In genomic region chr5:150142800-150143724, GRCh38 we compare ENCODE assay signal across 8 cellular contexts. TPM values are rescaled to one million over a fixed set of nuclear protein-coding genes. Genes with fewer than 3 reads are reported as not detected.
A peak's percentile ranks its signal among the peaks of the same experiment; 100 is the strongest.
DNase-seq lines count a peak whose midpoint lies in the region; ATAC-seq and TF ChIP-seq lines count a peak whose summit lies in the region.

No MANE protein-coding gene starts in this region.

- H3K4me3 ChIP-seq in SJSA1 (no peak overlapping the region), fibroblast of villous mesenchyme (ENCODE audit: low read depth, low read length) (no peak overlapping the region), prostate gland (no peak overlapping the region)

- WGBS in prostate gland: 53% methylated on average over 12 of the region's 12 CpGs

- intact Hi-C loops in prostate gland (cut with DNase I): no loop called here

- no peaks in the 10 kb centered on the region for H3K9me3 ChIP-seq in SJSA1 (replicated peaks)
- H3K9me3 ChIP-seq in prostate gland: no peaks in the 10 kb centered on the region

- TF ChIP-seq POLR2A in prostate gland (IDR thresholded peaks at IDR 0.05): no peak

- no peaks in the 10 kb centered on the region for H3K27me3 ChIP-seq in SJSA1 (replicated peaks)
- H3K27me3 ChIP-seq in prostate gland (replicated peaks; ENCODE audit: insufficient read depth): no peaks in the 10 kb centered on the region

- H3K4me1 ChIP-seq in SJSA1 (replicated peaks) (peaks cover 85% of the 10 kb centered on the region), prostate gland (replicated peaks) (peaks cover 11% of the 10 kb centered on the region)

- ATAC-seq in HG02571 (IDR thresholded peaks at IDR 0.05; ENCODE audit: unreplicated experiment) (no peak), GM19324 (IDR thresholded peaks at IDR 0.05; ENCODE audit: low FRiP score, unreplicated experiment) (no peak)
- no peak for ATAC-seq in activated CD4-positive, CD25-positive, alpha-beta regulatory T cell treated with anti-CD3 and anti-CD28 coated beads, Interleukin-2, amount 50 U/mL, for 24 hours

- H3K36me3 ChIP-seq in SJSA1 (peaks cover 51% of the 10 kb centered on the region), prostate gland (no peaks in the 10 kb centered on the region)

- peak; percentile 99 for DNase-seq in EL
- DNase-seq in SJSA1 (ENCODE audit: low read depth in 1 of 2, low spot score in 2 of 2): peak; percentile 95 to 98
- DNase-seq in fibroblast of villous mesenchyme (ENCODE audit: low read depth): peak; percentile 98
- no peak for DNase-seq in prostate gland (ENCODE audit: low spot score)
- DNase-seq in activated CD4-positive, alpha-beta T cell treated with anti-CD3 and anti-CD28 coated beads, Interleukin-2, amount 50 U/mL, for 48 hours: no peak

- H3K27ac ChIP-seq in SJSA1 (peak overlapping the region; percentile 97), prostate gland (peak overlapping the region; percentile 70 to 71)

- no peak for TF ChIP-seq CTCF in fibroblast of villous mesenchyme (IDR thresholded peaks at IDR 0.05; ENCODE audit: insufficient read depth, low read depth, low read length)
- TF ChIP-seq CTCF in prostate gland (IDR thresholded peaks at IDR 0.05): no peak

RNA-seq across cellular contexts. Expression of gene PDGFRB, which starts 12.6 kb away (rescaled TPM):
- 98.6 and 113 TPM in 2 replicates for total RNA-seq in SJSA1 (2014; rRNA removed; shearing (Covaris generic))
- total RNA-seq in fibroblast of villous mesenchyme (341 TPM in 2 replicates), prostate gland (100 to 1,000 TPM in 1 of 2 donors, 10 to 100 TPM in 1; 14.5 to 161 TPM)

RNA-seq across cellular contexts. Expression of gene CDX1, which starts 23.5 kb away (rescaled TPM):
- 0.19 and 1.8 TPM in 2 replicates for total RNA-seq in SJSA1 (2014; rRNA removed; shearing (Covaris generic))
- total RNA-seq in fibroblast of villous mesenchyme (under 0.01 and 0.64 TPM in 2 replicates), prostate gland (1 to 10 TPM in 1 of 2 donors, not detected in 1; 3.2 TPM)

RNA-seq across cellular contexts. Expression of gene SLC6A7, which starts 46.8 kb away (rescaled TPM):
- total RNA-seq in SJSA1 (2014; rRNA removed; shearing (Covaris generic)): not detected in 2 replicates
- under 0.01 TPM in 2 replicates for total RNA-seq in fibroblast of villous mesenchyme
- total RNA-seq in prostate gland: not detected

RNA-seq across cellular contexts. Expression of gene CSF1R, which starts 56.7 kb away (rescaled TPM):
- 1.2 TPM in 1 of 2 replicates, not detected in the other for total RNA-seq in SJSA1 (2014; rRNA removed; shearing (Covaris generic))
- total RNA-seq in fibroblast of villous mesenchyme: under 0.01 TPM in 2 replicates
- 10 to 100 TPM; 11.0 to 36.4 TPM for total RNA-seq in prostate gland

Comparison
In these comparisons a context has a peak if more than half of its experiments do, and no peak if none do; other contexts are left out.
1. DNase-seq: peak in EL (single experiment), SJSA1 (2 of 2) and fibroblast of villous mesenchyme (single experiment); none in prostate gland (single experiment) and activated CD4-positive, alpha-beta T cell treated with anti-CD3 and anti-CD28 coated beads, Interleukin-2, amount 50 U/mL, for 48 hours (0 of 2).